In genomic region chr12:110688446-110689001, GRCh38 we compare ENCODE assay signal across 8 cellular contexts. TPM values are rescaled to one million over a fixed set of nuclear protein-coding genes. Genes with fewer than 3 reads are reported as not detected.
A peak's percentile ranks its signal among the peaks of the same experiment; 100 is the strongest.
DNase-seq lines count a peak whose midpoint lies in the region; TF ChIP-seq lines count a peak whose summit lies in the region.

No MANE protein-coding gene starts in this region.

- peak overlapping the region; percentile 78 to 79 for H3K27ac ChIP-seq in testis

- 5 to 32% methylated on average over 2 to 27 of the region's 32 CpGs for WGBS in testis, 2 donors

- peak overlapping the region; percentile 58 for H3K9ac ChIP-seq in adipocyte (ENCODE audit: low read length)

- intact Hi-C loops in activated naive CD4-positive, alpha-beta T cell treated with anti-CD3 and anti-CD28 coated beads for 36 hours (cut with micrococcal nuclease), result loop anchor here (2.0 kb wide), 3 partner anchors 18 to 70 kb away; no protein-coding TSS in a partner anchor
- intact Hi-C loops in testis (cut with DNase I; ENCODE audit: low total_unique reads), result no loop called here

- H3K9me3 Mint-ChIP-seq in activated naive CD4-positive, alpha-beta T cell treated with anti-CD3 and anti-CD28 coated beads for 36 hours, result no peaks in the 10 kb centered on the region

- H3K27me3 Mint-ChIP-seq in activated naive CD4-positive, alpha-beta T cell treated with anti-CD3 and anti-CD28 coated beads for 36 hours (ENCODE audit: low read depth), result no peaks in the 10 kb centered on the region

- H3K4me1 ChIP-seq in adipocyte (ENCODE audit: control insufficient read depth, insufficient read depth, low read length) (peaks cover 7% of the 10 kb centered on the region), testis (peaks cover 13% of the 10 kb centered on the region)

- CTCF ChIA-PET in activated naive CD4-positive, alpha-beta T cell treated with anti-CD3 and anti-CD28 coated beads for 36 hours (lab: Charles Lee), result no interaction called here

- no peak overlapping the region for H3K27ac Mint-ChIP-seq in activated naive CD4-positive, alpha-beta T cell treated with anti-CD3 and anti-CD28 coated beads for 36 hours

- peak overlapping the region; percentile 72 for H3K4me3 Mint-ChIP-seq in activated naive CD4-positive, alpha-beta T cell treated with anti-CD3 and anti-CD28 coated beads for 36 hours

- H3K36me3 Mint-ChIP-seq in activated naive CD4-positive, alpha-beta T cell treated with anti-CD3 and anti-CD28 coated beads for 36 hours (ENCODE audit: low read depth), result no peaks in the 10 kb centered on the region

- H3K27me3 ChIP-seq in adipocyte (replicated peaks; ENCODE audit: control insufficient read depth, insufficient read depth, low read length) (peaks cover 22% of the 10 kb centered on the region), kidney epithelial cell (ENCODE audit: control insufficient read depth, insufficient read depth, low read length) (peaks cover 19% of the 10 kb centered on the region), testis (no peaks in the 10 kb centered on the region)

- peaks cover 40% of the 10 kb centered on the region for H3K4me1 Mint-ChIP-seq in activated naive CD4-positive, alpha-beta T cell treated with anti-CD3 and anti-CD28 coated beads for 36 hours (ENCODE audit: low read depth)

- H3K9me3 ChIP-seq in adipocyte (ENCODE audit: control insufficient read depth, low read length) (peaks cover 3% of the 10 kb centered on the region), testis (no peaks in the 10 kb centered on the region)

- no peaks in the 10 kb centered on the region for H3K36me3 ChIP-seq in adipocyte (ENCODE audit: control insufficient read depth, insufficient read depth, low read length, severe bottlenecking)
- no peaks in the 10 kb centered on the region for H3K36me3 ChIP-seq in kidney epithelial cell (ENCODE audit: control insufficient read depth, insufficient read depth, low read length)
- H3K36me3 ChIP-seq in testis (ENCODE audit: low read depth, missing control alignments), result no peaks in the 10 kb centered on the region

- no peak for DNase-seq in activated naive CD4-positive, alpha-beta T cell treated with anti-CD3 and anti-CD28 coated beads for 36 hours
- no peak for DNase-seq in activated naive CD4-positive, alpha-beta T cell treated with Interleukin-2 at 50 U/mL for 16 hours
- DNase-seq in adipocyte (ENCODE audit: low read depth), result no peak
- DNase-seq in kidney epithelial cell (ENCODE audit: low read depth), result no peak
- no peak for DNase-seq in testis
- no peak for DNase-seq in NCI-H1694 treated with DMSO at 0.1 percent for 48 hours (lab: John Stamatoyannopoulos, UW)
- no peak for DNase-seq in GM10266 (ENCODE audit: extremely low spot score)
- no peak for DNase-seq in NCI-H1694 (lab: John Stamatoyannopoulos, UW)

- H3K4me3 ChIP-seq in adipocyte (ENCODE audit: low read length), result peak overlapping the region; percentile 70
- peak overlapping the region; percentile 50 for H3K4me3 ChIP-seq in kidney epithelial cell (ENCODE audit: low read depth, low read length)
- peak overlapping the region; percentile 67 to 75 for H3K4me3 ChIP-seq in testis

- TF ChIP-seq CTCF in kidney epithelial cell (IDR thresholded peaks at IDR 0.05; ENCODE audit: insufficient read depth, low read length, poor library complexity, severe bottlenecking), result no peak
- no peak for TF ChIP-seq CTCF in testis (IDR thresholded peaks at IDR 0.05)
- no peak for TF ChIP-seq CTCF in GM10266 (IDR thresholded peaks at IDR 0.05; ENCODE audit: control insufficient read depth, insufficient read depth, low read depth, missing control alignments)

- no peak for TF ChIP-seq POLR2A in testis (IDR thresholded peaks at IDR 0.05)

RNA-seq across cellular contexts. Expression of gene HVCN1, which starts 0.4 kb away (rescaled TPM):
- total RNA-seq in activated naive CD4-positive, alpha-beta T cell treated with anti-CD3 and anti-CD28 coated beads for 36 hours, result 1 to 10 TPM; 2.6 to 3.1 TPM
- total RNA-seq in kidney epithelial cell (0.33 and 2.1 TPM in 2 replicates), testis (10 to 100 TPM; 39.7 to 52.0 TPM)
- 139 TPM for polyA plus RNA-seq in testis (ENCODE audit: insufficient read depth, low read depth, low replicate concordance)

RNA-seq across cellular contexts. Expression of gene PPP1CC, which starts 54.2 kb away (rescaled TPM):
- 100 to 1,000 TPM; 280 to 285 TPM for total RNA-seq in activated naive CD4-positive, alpha-beta T cell treated with anti-CD3 and anti-CD28 coated beads for 36 hours
- 81.6 and 93.1 TPM in 2 replicates for total RNA-seq in kidney epithelial cell
- total RNA-seq in testis, result 100 to 1,000 TPM; 143 to 160 TPM
- 323 TPM for polyA plus RNA-seq in testis (ENCODE audit: insufficient read depth, low read depth, low replicate concordance)

Comparison
In these comparisons a context has a peak if more than half of its experiments do, and no peak if none do; other contexts are left out.
1. RNA of gene HVCN1, which starts 0.4 kb away (total RNA-seq): 39.7 to 52.0 TPM in testis; 2.6 to 3.1 TPM in activated naive CD4-positive, alpha-beta T cell treated with anti-CD3 and anti-CD28 coated beads for 36 hours and 0.33 to 2.1 TPM in kidney epithelial cell; every median in the first group is over 4 times any median in the second.
2. Peak in every context shown above with its lines, with median percentiles within 50 percentile points of each other: H3K4me3 ChIP-seq.